In genomic region chr10:32207544-32207943, GRCh38 we compare ENCODE assay signal across 8 cellular contexts.
DNase-seq lines count a peak whose midpoint lies in the region; ATAC-seq, FAIRE-seq and TF ChIP-seq lines count a peak whose summit lies in the region.

No MANE protein-coding gene starts in this region.

- no peak for TF ChIP-seq POLR2A in H54 (IDR thresholded peaks at IDR 0.05; ENCODE audit: low read depth, low read length)

- FAIRE-seq in H54 (lab: Jason Lieb, UNC): no peak

- H3K27ac Mint-ChIP-seq in progenitor cell of endocrine pancreas: no peak overlapping the region

- no peaks in the 10 kb centered on the region for H3K36me3 Mint-ChIP-seq in progenitor cell of endocrine pancreas (ENCODE audit: insufficient read depth)

- DNase-seq in Daoy (ENCODE audit: low read depth): peak; percentile 36
- peak; percentile 43 for DNase-seq in H54 (ENCODE audit: insufficient read length, low spot score)
- DNase-seq in NCI-H510A treated with DMSO at 0.1 percent for 48 hours (lab: John Stamatoyannopoulos, UW): peak; percentile 22
- peak; percentile 4 to 18 (median 10) for DNase-seq in activated CD8-positive, alpha-beta memory T cell treated with anti-CD3 and anti-CD28 coated beads for 48 hours (ENCODE audit: low read depth in 2 of 3, low spot score in 2 of 3)
- peak; percentile 33 for DNase-seq in progenitor cell of endocrine pancreas (ENCODE audit: low spot score, unreplicated experiment)
- no peak for DNase-seq in NCI-H128 (lab: John Stamatoyannopoulos, UW; ENCODE audit: unreplicated experiment)

- TF ChIP-seq CTCF in progenitor cell of endocrine pancreas (IDR thresholded peaks at IDR 0.05; ENCODE audit: unreplicated experiment): peak; percentile 80

- H3K27me3 Mint-ChIP-seq in progenitor cell of endocrine pancreas: no peaks in the 10 kb centered on the region

- H3K9me3 Mint-ChIP-seq in progenitor cell of endocrine pancreas (ENCODE audit: low read depth): peaks cover 11% of the 10 kb centered on the region

- H3K4me1 Mint-ChIP-seq in progenitor cell of endocrine pancreas (ENCODE audit: low read depth): no peaks in the 10 kb centered on the region

- no peak overlapping the region for H3K4me3 Mint-ChIP-seq in progenitor cell of endocrine pancreas (ENCODE audit: low read depth)

- ATAC-seq in esophagus mucosa: peak; percentile 75
- ATAC-seq in HG02642 (IDR thresholded peaks at IDR 0.05; ENCODE audit: poor library complexity, unreplicated experiment): no peak
